ENCODE assay signal across 1 cellular context in genomic region chr2:224561234-224562005, GRCh38.
TF ChIP-seq lines count a peak whose summit lies in the region.

No MANE protein-coding gene starts in this region.

TF ChIP-seq in HepG2, 621 proteins besides CTCF, POLR2A, EP300 and RAD21 (continued from another document):
- no peak for TF ChIP-seq NFAT5 (CRISPR knock-in tag; IDR thresholded peaks at IDR 0.05)
- no peak for TF ChIP-seq DNMT3B (CRISPR knock-in tag; conservative IDR thresholded peaks at IDR 0.05)
- no peak for TF ChIP-seq SRY (CRISPR knock-in tag; IDR thresholded peaks at IDR 0.05)
- TF ChIP-seq ZFP82 (CRISPR knock-in tag; IDR thresholded peaks at IDR 0.05; ENCODE audit: borderline replicate concordance): no peak
